Comparison of ENCODE assay signal across 8 cellular contexts in genomic region chr3:141498592-141499223, GRCh38.
DNase-seq lines count a peak whose midpoint lies in the region; ATAC-seq lines count a peak whose summit lies in the region.

No MANE protein-coding gene starts in this region.

- ATAC-seq in GM18861 (IDR thresholded peaks at IDR 0.05; ENCODE audit: unreplicated experiment) (peak; percentile 87), HG02943 (IDR thresholded peaks at IDR 0.05; ENCODE audit: low read depth, unreplicated experiment) (peak; percentile 93)

- DNase-seq in RPMI8226, result peak; percentile 89
- DNase-seq in activated naive CD4-positive, alpha-beta T cell (lab: John Stamatoyannopoulos, UW), result peak; percentile 16 to 58 (median 38)
- peak; percentile 50 for DNase-seq in pons (ENCODE audit: low spot score)
- DNase-seq in NCI-H1105 (lab: John Stamatoyannopoulos, UW), result no peak
- no peak for DNase-seq in HuH-7.5 (ENCODE audit: low spot score)
- no peak for DNase-seq in NCI-H2171 treated with DMSO at 0.1 percent for 48 hours (lab: John Stamatoyannopoulos, UW)

Comparison
In these comparisons a context has a peak if more than half of its experiments do, and no peak if none do; other contexts are left out.
1. DNase-seq: peak in RPMI8226 (single experiment), activated naive CD4-positive, alpha-beta T cell (4 of 4) and pons (single experiment); none in NCI-H1105 (single experiment), HuH-7.5 (single experiment) and NCI-H2171 treated with DMSO at 0.1 percent for 48 hours (single experiment).